ENCODE assay signal across 1 cellular context in the genomic region with DNA sequence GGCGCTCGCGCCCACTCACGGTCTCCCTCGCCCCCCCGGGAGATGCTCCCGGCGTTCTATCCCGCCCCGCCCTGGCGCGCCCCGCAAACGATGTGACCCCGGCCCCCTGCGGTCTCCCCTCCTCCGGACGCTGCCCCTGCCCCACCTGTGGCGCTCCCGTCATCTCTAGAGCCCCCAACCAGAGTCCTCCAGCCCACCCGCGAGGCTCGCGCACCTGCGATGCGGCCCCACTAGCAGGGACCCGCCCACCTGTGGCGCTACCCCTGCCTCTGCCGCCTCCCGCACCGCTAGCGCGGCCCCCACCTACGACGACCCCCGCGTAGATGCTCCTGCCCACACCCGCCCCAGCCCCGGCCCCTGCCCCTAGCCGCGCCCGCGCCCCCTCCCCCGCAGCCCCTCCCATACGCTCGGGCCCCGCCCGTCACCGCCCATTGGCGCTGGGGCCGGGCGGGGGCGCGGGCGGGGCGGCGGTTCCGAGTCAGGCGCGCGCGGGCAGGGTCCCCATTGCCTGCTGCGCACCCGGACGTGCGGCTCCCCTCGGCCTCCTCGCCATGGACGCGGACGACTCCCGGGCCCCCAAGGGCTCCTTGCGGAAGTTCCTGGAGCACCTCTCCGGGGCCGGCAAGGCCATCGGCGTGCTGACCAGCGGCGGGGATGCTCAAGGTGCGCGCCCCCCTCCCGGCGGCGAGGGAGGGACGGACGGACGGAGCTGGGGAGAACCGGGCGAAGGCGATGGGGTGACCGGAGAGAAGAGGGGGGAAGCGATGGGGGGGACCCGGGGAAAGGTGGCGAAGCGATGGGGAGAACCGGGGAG.
TF ChIP-seq lines count a peak whose summit lies in the region.

A gene (plus strand): TSS at position 504 of the 814 bp plus-strand sequence. CDS start 48 bp downstream, at position 552.

TF ChIP-seq in K562, 482 proteins besides CTCF, POLR2A, EP300 and RAD21 (continued from another document and continues in another):
- TF ChIP-seq, protein P1, sequence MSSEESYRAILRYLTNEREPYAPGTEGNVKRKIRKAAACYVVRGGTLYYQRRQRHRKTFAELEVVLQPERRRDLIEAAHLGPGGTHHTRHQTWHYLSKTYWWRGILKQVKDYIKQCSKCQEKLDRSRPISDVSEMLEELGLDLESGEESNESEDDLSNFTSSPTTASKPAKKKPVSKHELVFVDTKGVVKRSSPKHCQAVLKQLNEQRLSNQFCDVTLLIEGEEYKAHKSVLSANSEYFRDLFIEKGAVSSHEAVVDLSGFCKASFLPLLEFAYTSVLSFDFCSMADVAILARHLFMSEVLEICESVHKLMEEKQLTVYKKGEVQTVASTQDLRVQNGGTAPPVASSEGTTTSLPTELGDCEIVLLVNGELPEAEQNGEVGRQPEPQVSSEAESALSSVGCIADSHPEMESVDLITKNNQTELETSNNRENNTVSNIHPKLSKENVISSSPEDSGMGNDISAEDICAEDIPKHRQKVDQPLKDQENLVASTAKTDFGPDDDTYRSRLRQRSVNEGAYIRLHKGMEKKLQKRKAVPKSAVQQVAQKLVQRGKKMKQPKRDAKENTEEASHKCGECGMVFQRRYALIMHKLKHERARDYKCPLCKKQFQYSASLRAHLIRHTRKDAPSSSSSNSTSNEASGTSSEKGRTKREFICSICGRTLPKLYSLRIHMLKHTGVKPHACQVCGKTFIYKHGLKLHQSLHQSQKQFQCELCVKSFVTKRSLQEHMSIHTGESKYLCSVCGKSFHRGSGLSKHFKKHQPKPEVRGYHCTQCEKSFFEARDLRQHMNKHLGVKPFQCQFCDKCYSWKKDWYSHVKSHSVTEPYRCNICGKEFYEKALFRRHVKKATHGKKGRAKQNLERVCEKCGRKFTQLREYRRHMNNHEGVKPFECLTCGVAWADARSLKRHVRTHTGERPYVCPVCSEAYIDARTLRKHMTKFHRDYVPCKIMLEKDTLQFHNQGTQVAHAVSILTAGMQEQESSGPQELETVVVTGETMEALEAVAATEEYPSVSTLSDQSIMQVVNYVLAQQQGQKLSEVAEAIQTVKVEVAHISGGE (CRISPR knock-in tag; IDR thresholded peaks at IDR 0.05) = 0 out of 6 replicates have a peak, but pooled peaks of 1 of the 3 experiments have one; percentile 34
- peak; percentile 65 to 70; a peak in 3 of 4 replicates for TF ChIP-seq NRF1 (conservative IDR thresholded peaks at IDR 0.05 in 1 of 2, IDR thresholded peaks at IDR 0.05 in 1 of 2)
- TF ChIP-seq JUN (IDR thresholded peaks at IDR 0.05; ENCODE audit: borderline replicate concordance, low read depth, low read length) = no peak
- TF ChIP-seq JUN (CRISPR knock-in tag; IDR thresholded peaks at IDR 0.05; ENCODE audit: borderline replicate concordance) = no peak
- TF ChIP-seq BRD9 (IDR thresholded peaks at IDR 0.05; ENCODE audit: low read depth, partially characterized antibody) = no peak
- TF ChIP-seq TAF15 (IDR thresholded peaks at IDR 0.05; ENCODE audit: low read depth, low read length) = no peak
- TF ChIP-seq, protein P2, sequence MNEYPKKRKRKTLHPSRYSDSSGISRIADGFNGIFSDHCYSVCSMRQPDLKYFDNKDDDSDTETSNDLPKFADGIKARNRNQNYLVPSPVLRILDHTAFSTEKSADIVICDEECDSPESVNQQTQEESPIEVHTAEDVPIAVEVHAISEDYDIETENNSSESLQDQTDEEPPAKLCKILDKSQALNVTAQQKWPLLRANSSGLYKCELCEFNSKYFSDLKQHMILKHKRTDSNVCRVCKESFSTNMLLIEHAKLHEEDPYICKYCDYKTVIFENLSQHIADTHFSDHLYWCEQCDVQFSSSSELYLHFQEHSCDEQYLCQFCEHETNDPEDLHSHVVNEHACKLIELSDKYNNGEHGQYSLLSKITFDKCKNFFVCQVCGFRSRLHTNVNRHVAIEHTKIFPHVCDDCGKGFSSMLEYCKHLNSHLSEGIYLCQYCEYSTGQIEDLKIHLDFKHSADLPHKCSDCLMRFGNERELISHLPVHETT (CRISPR knock-in tag; conservative IDR thresholded peaks at IDR 0.05 in 1 of 2, IDR thresholded peaks at IDR 0.05 in 1 of 2) = no peak
- TF ChIP-seq GTF2A2 (tag; IDR thresholded peaks at IDR 0.05) = no peak
- TF ChIP-seq BRD4 (IDR thresholded peaks at IDR 0.05) = no peak
- TF ChIP-seq, protein P3, sequence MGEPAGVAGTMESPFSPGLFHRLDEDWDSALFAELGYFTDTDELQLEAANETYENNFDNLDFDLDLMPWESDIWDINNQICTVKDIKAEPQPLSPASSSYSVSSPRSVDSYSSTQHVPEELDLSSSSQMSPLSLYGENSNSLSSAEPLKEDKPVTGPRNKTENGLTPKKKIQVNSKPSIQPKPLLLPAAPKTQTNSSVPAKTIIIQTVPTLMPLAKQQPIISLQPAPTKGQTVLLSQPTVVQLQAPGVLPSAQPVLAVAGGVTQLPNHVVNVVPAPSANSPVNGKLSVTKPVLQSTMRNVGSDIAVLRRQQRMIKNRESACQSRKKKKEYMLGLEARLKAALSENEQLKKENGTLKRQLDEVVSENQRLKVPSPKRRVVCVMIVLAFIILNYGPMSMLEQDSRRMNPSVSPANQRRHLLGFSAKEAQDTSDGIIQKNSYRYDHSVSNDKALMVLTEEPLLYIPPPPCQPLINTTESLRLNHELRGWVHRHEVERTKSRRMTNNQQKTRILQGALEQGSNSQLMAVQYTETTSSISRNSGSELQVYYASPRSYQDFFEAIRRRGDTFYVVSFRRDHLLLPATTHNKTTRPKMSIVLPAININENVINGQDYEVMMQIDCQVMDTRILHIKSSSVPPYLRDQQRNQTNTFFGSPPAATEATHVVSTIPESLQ (CRISPR knock-in tag; IDR thresholded peaks at IDR 0.05) = no peak
- TF ChIP-seq, protein P4, sequence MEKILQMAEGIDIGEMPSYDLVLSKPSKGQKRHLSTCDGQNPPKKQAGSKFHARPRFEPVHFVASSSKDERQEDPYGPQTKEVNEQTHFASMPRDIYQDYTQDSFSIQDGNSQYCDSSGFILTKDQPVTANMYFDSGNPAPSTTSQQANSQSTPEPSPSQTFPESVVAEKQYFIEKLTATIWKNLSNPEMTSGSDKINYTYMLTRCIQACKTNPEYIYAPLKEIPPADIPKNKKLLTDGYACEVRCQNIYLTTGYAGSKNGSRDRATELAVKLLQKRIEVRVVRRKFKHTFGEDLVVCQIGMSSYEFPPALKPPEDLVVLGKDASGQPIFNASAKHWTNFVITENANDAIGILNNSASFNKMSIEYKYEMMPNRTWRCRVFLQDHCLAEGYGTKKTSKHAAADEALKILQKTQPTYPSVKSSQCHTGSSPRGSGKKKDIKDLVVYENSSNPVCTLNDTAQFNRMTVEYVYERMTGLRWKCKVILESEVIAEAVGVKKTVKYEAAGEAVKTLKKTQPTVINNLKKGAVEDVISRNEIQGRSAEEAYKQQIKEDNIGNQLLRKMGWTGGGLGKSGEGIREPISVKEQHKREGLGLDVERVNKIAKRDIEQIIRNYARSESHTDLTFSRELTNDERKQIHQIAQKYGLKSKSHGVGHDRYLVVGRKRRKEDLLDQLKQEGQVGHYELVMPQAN (IDR thresholded peaks at IDR 0.05; ENCODE audit: borderline replicate concordance) = 0 out of 2 replicates have a peak, but pooled peaks have one; percentile 30
- no peak for TF ChIP-seq NR2C2 (CRISPR knock-in tag; IDR thresholded peaks at IDR 0.05)
- TF ChIP-seq NR2C2 (tag; IDR thresholded peaks at IDR 0.05) = no peak
- TF ChIP-seq, protein P5, sequence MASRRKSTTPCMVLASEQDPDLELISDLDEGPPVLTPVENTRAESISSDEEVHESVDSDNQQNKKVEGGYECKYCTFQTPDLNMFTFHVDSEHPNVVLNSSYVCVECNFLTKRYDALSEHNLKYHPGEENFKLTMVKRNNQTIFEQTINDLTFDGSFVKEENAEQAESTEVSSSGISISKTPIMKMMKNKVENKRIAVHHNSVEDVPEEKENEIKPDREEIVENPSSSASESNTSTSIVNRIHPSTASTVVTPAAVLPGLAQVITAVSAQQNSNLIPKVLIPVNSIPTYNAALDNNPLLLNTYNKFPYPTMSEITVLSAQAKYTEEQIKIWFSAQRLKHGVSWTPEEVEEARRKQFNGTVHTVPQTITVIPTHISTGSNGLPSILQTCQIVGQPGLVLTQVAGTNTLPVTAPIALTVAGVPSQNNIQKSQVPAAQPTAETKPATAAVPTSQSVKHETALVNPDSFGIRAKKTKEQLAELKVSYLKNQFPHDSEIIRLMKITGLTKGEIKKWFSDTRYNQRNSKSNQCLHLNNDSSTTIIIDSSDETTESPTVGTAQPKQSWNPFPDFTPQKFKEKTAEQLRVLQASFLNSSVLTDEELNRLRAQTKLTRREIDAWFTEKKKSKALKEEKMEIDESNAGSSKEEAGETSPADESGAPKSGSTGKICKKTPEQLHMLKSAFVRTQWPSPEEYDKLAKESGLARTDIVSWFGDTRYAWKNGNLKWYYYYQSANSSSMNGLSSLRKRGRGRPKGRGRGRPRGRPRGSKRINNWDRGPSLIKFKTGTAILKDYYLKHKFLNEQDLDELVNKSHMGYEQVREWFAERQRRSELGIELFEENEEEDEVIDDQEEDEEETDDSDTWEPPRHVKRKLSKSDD (conservative IDR thresholded peaks at IDR 0.05; ENCODE audit: low read length) = no peak
- peak; percentile 64 for TF ChIP-seq CXXC5 (CRISPR knock-in tag; IDR thresholded peaks at IDR 0.05)
- no peak for TF ChIP-seq PML (IDR thresholded peaks at IDR 0.05; ENCODE audit: low read length)
- TF ChIP-seq RB1 (IDR thresholded peaks at IDR 0.05; ENCODE audit: low read depth) = peak; percentile 75
- TF ChIP-seq TOE1 (IDR thresholded peaks at IDR 0.05; ENCODE audit: borderline replicate concordance) = 0 out of 2 replicates have a peak, but pooled peaks have one; percentile 32
- TF ChIP-seq TOE1 (CRISPR knock-in tag; IDR thresholded peaks at IDR 0.05; ENCODE audit: borderline replicate concordance, low read depth) = no peak
- no peak for TF ChIP-seq CHCHD3 (CRISPR knock-in tag; IDR thresholded peaks at IDR 0.05)
- TF ChIP-seq L3MBTL2 (IDR thresholded peaks at IDR 0.05) = no peak
- no peak for TF ChIP-seq NCOA4 (IDR thresholded peaks at IDR 0.05; ENCODE audit: partially characterized antibody)
- no peak for TF ChIP-seq ZBTB17 (CRISPR knock-in tag; IDR thresholded peaks at IDR 0.05)
- TF ChIP-seq ZNF263 (CRISPR knock-in tag; IDR thresholded peaks at IDR 0.05; ENCODE audit: borderline replicate concordance) = peak; percentile 23; the same call in 1 of the 2 replicates
- TF ChIP-seq MAFF (IDR thresholded peaks at IDR 0.05; ENCODE audit: low read length) = no peak
- TF ChIP-seq C11orf30 (IDR thresholded peaks at IDR 0.05; ENCODE audit: low read depth) = no peak
- no peak for TF ChIP-seq NCOR1 (IDR thresholded peaks at IDR 0.05)
- no peak for TF ChIP-seq ZNF274 (IDR thresholded peaks at IDR 0.05; ENCODE audit: borderline replicate concordance, low read depth, low read length)
- no peak for TF ChIP-seq RFX1 (IDR thresholded peaks at IDR 0.05)
- TF ChIP-seq, protein P6, sequence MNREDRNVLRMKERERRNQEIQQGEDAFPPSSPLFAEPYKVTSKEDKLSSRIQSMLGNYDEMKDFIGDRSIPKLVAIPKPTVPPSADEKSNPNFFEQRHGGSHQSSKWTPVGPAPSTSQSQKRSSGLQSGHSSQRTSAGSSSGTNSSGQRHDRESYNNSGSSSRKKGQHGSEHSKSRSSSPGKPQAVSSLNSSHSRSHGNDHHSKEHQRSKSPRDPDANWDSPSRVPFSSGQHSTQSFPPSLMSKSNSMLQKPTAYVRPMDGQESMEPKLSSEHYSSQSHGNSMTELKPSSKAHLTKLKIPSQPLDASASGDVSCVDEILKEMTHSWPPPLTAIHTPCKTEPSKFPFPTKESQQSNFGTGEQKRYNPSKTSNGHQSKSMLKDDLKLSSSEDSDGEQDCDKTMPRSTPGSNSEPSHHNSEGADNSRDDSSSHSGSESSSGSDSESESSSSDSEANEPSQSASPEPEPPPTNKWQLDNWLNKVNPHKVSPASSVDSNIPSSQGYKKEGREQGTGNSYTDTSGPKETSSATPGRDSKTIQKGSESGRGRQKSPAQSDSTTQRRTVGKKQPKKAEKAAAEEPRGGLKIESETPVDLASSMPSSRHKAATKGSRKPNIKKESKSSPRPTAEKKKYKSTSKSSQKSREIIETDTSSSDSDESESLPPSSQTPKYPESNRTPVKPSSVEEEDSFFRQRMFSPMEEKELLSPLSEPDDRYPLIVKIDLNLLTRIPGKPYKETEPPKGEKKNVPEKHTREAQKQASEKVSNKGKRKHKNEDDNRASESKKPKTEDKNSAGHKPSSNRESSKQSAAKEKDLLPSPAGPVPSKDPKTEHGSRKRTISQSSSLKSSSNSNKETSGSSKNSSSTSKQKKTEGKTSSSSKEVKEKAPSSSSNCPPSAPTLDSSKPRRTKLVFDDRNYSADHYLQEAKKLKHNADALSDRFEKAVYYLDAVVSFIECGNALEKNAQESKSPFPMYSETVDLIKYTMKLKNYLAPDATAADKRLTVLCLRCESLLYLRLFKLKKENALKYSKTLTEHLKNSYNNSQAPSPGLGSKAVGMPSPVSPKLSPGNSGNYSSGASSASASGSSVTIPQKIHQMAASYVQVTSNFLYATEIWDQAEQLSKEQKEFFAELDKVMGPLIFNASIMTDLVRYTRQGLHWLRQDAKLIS (CRISPR knock-in tag; IDR thresholded peaks at IDR 0.05) = no peak
- no peak for TF ChIP-seq MCM7 (IDR thresholded peaks at IDR 0.05)
- TF ChIP-seq NCOA6 (IDR thresholded peaks at IDR 0.05) = no peak
- TF ChIP-seq FOXA3 (CRISPR knock-in tag; conservative IDR thresholded peaks at IDR 0.05 in 1 of 2, IDR thresholded peaks at IDR 0.05 in 1 of 2) = no peak
- no peak for TF ChIP-seq ZNF253 (CRISPR knock-in tag; conservative IDR thresholded peaks at IDR 0.05)
- no peak for TF ChIP-seq ZNF780A (CRISPR knock-in tag; IDR thresholded peaks at IDR 0.05)
- TF ChIP-seq DNMT1 (IDR thresholded peaks at IDR 0.05) = no peak
- TF ChIP-seq SRSF3 (IDR thresholded peaks at IDR 0.05; ENCODE audit: insufficient read depth, low read length) = no peak
- TF ChIP-seq ZSCAN32 (CRISPR knock-in tag; IDR thresholded peaks at IDR 0.05) = no peak
- TF ChIP-seq HLTF (IDR thresholded peaks at IDR 0.05) = 0 out of 2 replicates have a peak, but pooled peaks have one; percentile 31
- TF ChIP-seq, protein P7, sequence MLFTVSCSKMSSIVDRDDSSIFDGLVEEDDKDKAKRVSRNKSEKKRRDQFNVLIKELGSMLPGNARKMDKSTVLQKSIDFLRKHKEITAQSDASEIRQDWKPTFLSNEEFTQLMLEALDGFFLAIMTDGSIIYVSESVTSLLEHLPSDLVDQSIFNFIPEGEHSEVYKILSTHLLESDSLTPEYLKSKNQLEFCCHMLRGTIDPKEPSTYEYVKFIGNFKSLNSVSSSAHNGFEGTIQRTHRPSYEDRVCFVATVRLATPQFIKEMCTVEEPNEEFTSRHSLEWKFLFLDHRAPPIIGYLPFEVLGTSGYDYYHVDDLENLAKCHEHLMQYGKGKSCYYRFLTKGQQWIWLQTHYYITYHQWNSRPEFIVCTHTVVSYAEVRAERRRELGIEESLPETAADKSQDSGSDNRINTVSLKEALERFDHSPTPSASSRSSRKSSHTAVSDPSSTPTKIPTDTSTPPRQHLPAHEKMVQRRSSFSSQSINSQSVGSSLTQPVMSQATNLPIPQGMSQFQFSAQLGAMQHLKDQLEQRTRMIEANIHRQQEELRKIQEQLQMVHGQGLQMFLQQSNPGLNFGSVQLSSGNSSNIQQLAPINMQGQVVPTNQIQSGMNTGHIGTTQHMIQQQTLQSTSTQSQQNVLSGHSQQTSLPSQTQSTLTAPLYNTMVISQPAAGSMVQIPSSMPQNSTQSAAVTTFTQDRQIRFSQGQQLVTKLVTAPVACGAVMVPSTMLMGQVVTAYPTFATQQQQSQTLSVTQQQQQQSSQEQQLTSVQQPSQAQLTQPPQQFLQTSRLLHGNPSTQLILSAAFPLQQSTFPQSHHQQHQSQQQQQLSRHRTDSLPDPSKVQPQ (CRISPR knock-in tag; IDR thresholded peaks at IDR 0.05; ENCODE audit: borderline replicate concordance) = no peak
- TF ChIP-seq TCF7 (IDR thresholded peaks at IDR 0.05; ENCODE audit: borderline replicate concordance) = no peak
